19 cellular contexts compared by ENCODE assay signal in genomic region chr6:133100870-133101269, GRCh38.
DNase-seq lines count a peak whose midpoint lies in the region; ATAC-seq, FAIRE-seq and TF ChIP-seq lines count a peak whose summit lies in the region.
"Had no signal": no experiment of that assay in that cellular context is flagged by ENCODE, and none has a peak within 500 bp of the region (broad histone marks: within the 10 kb centered on the region; RNA-seq: fewer than 3 reads in every experiment).

No MANE protein-coding gene starts in this region.

- H2AFZ ChIP-seq in HepG2 (ENCODE audit: low read length) = no peak overlapping the region
- H2AFZ ChIP-seq in mesenchymal stem cell (ENCODE audit: low read depth, low read length) = no peak overlapping the region

- no peaks in the 10 kb centered on the region for H4K20me1 ChIP-seq in HepG2 (ENCODE audit: insufficient read depth, low read length)

- H3K9ac ChIP-seq in HepG2 (ENCODE audit: insufficient read depth, low read depth, low read length) = no peak overlapping the region
- H3K9ac ChIP-seq in mesenchymal stem cell (ENCODE audit: low read length) = no peak overlapping the region

- H3K4me2 ChIP-seq in HepG2 (ENCODE audit: low read depth, low read length) (no peak overlapping the region), mesenchymal stem cell (ENCODE audit: low read length, poor library complexity, severe bottlenecking) (no peak overlapping the region)

- TF ChIP-seq EP300 in HepG2 (IDR thresholded peaks at IDR 0.05; ENCODE audit: low read depth in 2 of 2, low read length in 2 of 2) = no peak
- TF ChIP-seq EP300 in HepG2 (CRISPR knock-in tag; IDR thresholded peaks at IDR 0.05; ENCODE audit: borderline replicate concordance) = no peak

- no peaks in the 10 kb centered on the region for H3K9me3 ChIP-seq in HepG2 (ENCODE audit: low read length)
- no peaks in the 10 kb centered on the region for H3K9me3 ChIP-seq in right lobe of liver
- no peaks in the 10 kb centered on the region for H3K9me3 ChIP-seq in RWPE2 (ENCODE audit: severe bottlenecking)
- H3K9me3 ChIP-seq in mesenchymal stem cell (ENCODE audit: control insufficient read depth, low read length) = no peaks in the 10 kb centered on the region
- no peaks in the 10 kb centered on the region for H3K9me3 ChIP-seq in lower lobe of right lung
- H3K9me3 ChIP-seq: HAP-1 had no signal

- H3K27me3 ChIP-seq in HepG2 (ENCODE audit: control insufficient read depth in 1 of 2, insufficient read depth in 2 of 2, low read length in 2 of 2) (no peaks in the 10 kb centered on the region), right lobe of liver (no peaks in the 10 kb centered on the region), RWPE2 (ENCODE audit: insufficient read depth, poor library complexity, severe bottlenecking) (no peaks in the 10 kb centered on the region), mesenchymal stem cell (ENCODE audit: control insufficient read depth in 1 of 2, insufficient read depth in 1 of 2, low read length in 2 of 2) (no peaks in the 10 kb centered on the region), lower lobe of right lung (ENCODE audit: low read depth) (no peaks in the 10 kb centered on the region)

- H3K23ac ChIP-seq in mesenchymal stem cell (ENCODE audit: low read length in 2 of 2) = no peak overlapping the region

- in situ Hi-C loops in HepG2 (cut with HindIII; ENCODE audit: extremely low pct_ligation_motif_present, low pct_unique_long_range_greater_than_20kb) = no loop called here

- 53% methylated on average over 3 of the region's 3 CpGs for WGBS in HepG2 (ENCODE audit: low lambda C conversion rate)
- 58% methylated on average over 3 of the region's 3 CpGs for WGBS in right lobe of liver (ENCODE audit: insufficient coverage, low coverage, low lambda C conversion rate, missing lambda C conversion rate)
- WGBS in mesenchymal stem cell = 100% methylated on average over 1 of the region's 3 CpGs

- no TSS peak for BruUV-seq in HepG2 (replicated peaks; lab: Mats Ljungman, UMichigan)

- intact Hi-C loops in HepG2 (cut with micrococcal nuclease; ENCODE audit: unreplicated experiment) (no loop called here), right lobe of liver (cut with DNase I) (no loop called here), lower lobe of right lung (cut with DNase I) (no loop called here)

- TF ChIP-seq POLR2A in HepG2 (IDR thresholded peaks at IDR 0.05; ENCODE audit: insufficient read depth in 1 of 2, low read depth in 2 of 2, low read length in 2 of 2) (no peak), right lobe of liver (IDR thresholded peaks at IDR 0.05) (no peak)

- H2BK5ac ChIP-seq in mesenchymal stem cell (ENCODE audit: low read depth, low read length, poor library complexity, severe bottlenecking) = peak overlapping the region; percentile 66

- H3K4me1 ChIP-seq in HepG2 (ENCODE audit: insufficient read depth, low read length) (peaks cover 9% of the 10 kb centered on the region), right lobe of liver (no peaks in the 10 kb centered on the region), RWPE2 (ENCODE audit: insufficient read depth, poor library complexity, severe bottlenecking) (peaks cover 37% of the 10 kb centered on the region), mesenchymal stem cell (ENCODE audit: control insufficient read depth, insufficient read depth, low read depth, low read length) (no peaks in the 10 kb centered on the region), lower lobe of right lung (no peaks in the 10 kb centered on the region)

- no peak overlapping the region for H3K4me3 ChIP-seq in HepG2 (replicated peaks in 1 of 3; ENCODE audit: insufficient read depth in 1 of 3, low read depth in 2 of 3, low read length in 3 of 3)
- no peak overlapping the region for H3K4me3 ChIP-seq in right lobe of liver
- H3K4me3 ChIP-seq in RWPE2 (ENCODE audit: severe bottlenecking) = no peak overlapping the region
- no peak overlapping the region for H3K4me3 ChIP-seq in mesenchymal stem cell (ENCODE audit: insufficient read depth in 1 of 2, low read depth in 1 of 2, low read length in 2 of 2)
- H3K4me3 ChIP-seq in lower lobe of right lung = no peak overlapping the region
- H3K4me3 ChIP-seq: HAP-1 had no signal

- ATAC-seq in HepG2 (no peak), right lobe of liver (no peak), RWPE2 (ENCODE audit: low read depth) (no peak), lower lobe of right lung (no peak)

- no peaks in the 10 kb centered on the region for H3K79me2 ChIP-seq in HepG2 (ENCODE audit: insufficient read depth, low read length)

- H2BK12ac ChIP-seq in mesenchymal stem cell (ENCODE audit: low read length in 2 of 2) = no peak overlapping the region

- CTCF ChIA-PET in HepG2 (lab: Yijun Ruan, JAX; ENCODE audit: low intra/inter-chr PET ratio, low total read pairs) = no interaction called here

- TF ChIP-seq RAD21 in HepG2 (CRISPR knock-in tag; IDR thresholded peaks at IDR 0.05) = no peak

- POLR2A ChIA-PET in HepG2 (lab: Yijun Ruan, JAX) = no interaction called here

- no peak overlapping the region for H2BK15ac ChIP-seq in mesenchymal stem cell (ENCODE audit: low read depth, poor library complexity, severe bottlenecking)

- no peak for DNase-seq in HepG2 (ENCODE audit: low spot score)
- DNase-seq in right lobe of liver = no peak
- no peak for DNase-seq in RWPE2 (ENCODE audit: low spot score)
- no peak for DNase-seq in mesenchymal stem cell
- DNase-seq in inferior parietal cortex (ENCODE audit: extremely low spot score) = no peak
- DNase-seq in activated naive CD4-positive, alpha-beta T cell (lab: John Stamatoyannopoulos, UW) = no peak
- DNase-seq in lower lobe of right lung = no peak
- no peak for DNase-seq in HUDEP-2 (lab: John Stamatoyannopoulos, UW; ENCODE audit: unreplicated experiment in 76 of 76)
- DNase-seq: CD4-positive, alpha-beta memory T cell; DMS153; DMS79 treated with DMSO at 0.1 percent for 48 hours; EL; GDM1 had no signal

- no peak overlapping the region for H3K27ac ChIP-seq in HepG2 (ENCODE audit: extremely low read length, insufficient read depth, low read length)
- no peak overlapping the region for H3K27ac ChIP-seq in right lobe of liver
- peak overlapping the region; percentile 90 for H3K27ac ChIP-seq in RWPE2 (ENCODE audit: poor library complexity, severe bottlenecking)
- H3K27ac ChIP-seq in mesenchymal stem cell (ENCODE audit: low read length, poor library complexity, severe bottlenecking) = no peak overlapping the region
- no peak overlapping the region for H3K27ac ChIP-seq in lower lobe of right lung
- H3K27ac ChIP-seq: C4-2B had no signal

- peak overlapping the region in 1 of 2 experiments; percentile 51 for H3K4ac ChIP-seq in mesenchymal stem cell (ENCODE audit: low read depth in 1 of 2, low read length in 2 of 2)

- H2AK5ac ChIP-seq in mesenchymal stem cell (ENCODE audit: low read length, severe bottlenecking) = no peak overlapping the region

- no peak overlapping the region for H4K8ac ChIP-seq in mesenchymal stem cell (ENCODE audit: low read length)

- no peak overlapping the region for H4K91ac ChIP-seq in mesenchymal stem cell (ENCODE audit: low read length)

- no peak overlapping the region for H3K14ac ChIP-seq in mesenchymal stem cell (ENCODE audit: low read length in 2 of 2)

- TF ChIP-seq CTCF in HepG2 (CRISPR knock-in tag; IDR thresholded peaks at IDR 0.05) (no peak), right lobe of liver (IDR thresholded peaks at IDR 0.05) (no peak), RWPE2 (IDR thresholded peaks at IDR 0.05; ENCODE audit: poor library complexity, severe bottlenecking) (no peak), lower lobe of right lung (IDR thresholded peaks at IDR 0.05) (no peak)

- FAIRE-seq in HepG2 (lab: Jason Lieb, UNC) = no peak
- FAIRE-seq: D721Med, GM19239, H1, HTR-8/SVneo had no signal

- H3K18ac ChIP-seq in mesenchymal stem cell (ENCODE audit: low read depth in 1 of 2, low read length in 2 of 2) = peak overlapping the region in 1 of 2 experiments; percentile 40

- H2BK120ac ChIP-seq in mesenchymal stem cell (ENCODE audit: low read depth, low read length) = peak overlapping the region; percentile 15

- no peaks in the 10 kb centered on the region for H3K36me3 ChIP-seq in HepG2 (replicated peaks in 1 of 2; ENCODE audit: control insufficient read depth in 1 of 2, insufficient read depth in 2 of 2, low read length in 2 of 2)
- no peaks in the 10 kb centered on the region for H3K36me3 ChIP-seq in right lobe of liver
- no peaks in the 10 kb centered on the region for H3K36me3 ChIP-seq in RWPE2 (ENCODE audit: low read depth)
- no peaks in the 10 kb centered on the region for H3K36me3 ChIP-seq in mesenchymal stem cell (ENCODE audit: control insufficient read depth in 1 of 2, insufficient read depth in 2 of 2, low read depth in 1 of 2, low read length in 2 of 2)
- H3K36me3 ChIP-seq in lower lobe of right lung = no peaks in the 10 kb centered on the region
- H3K36me3 ChIP-seq: HAP-1 had no signal

- no peaks in the 10 kb centered on the region for H3K79me1 ChIP-seq in mesenchymal stem cell (replicated peaks; ENCODE audit: low read length, poor library complexity, severe bottlenecking)

TF ChIP-seq in HepG2, 621 proteins besides CTCF, POLR2A, EP300 and RAD21:
- TF ChIP-seq CCDC6 (CRISPR knock-in tag; IDR thresholded peaks at IDR 0.05) (no peak), SSRP1 (CRISPR knock-in tag; IDR thresholded peaks at IDR 0.05) (no peak), MAFK (conservative IDR thresholded peaks at IDR 0.05 in 1 of 2, IDR thresholded peaks at IDR 0.05 in 1 of 2; ENCODE audit: low read length in 2 of 2) (peak; percentile 16 to 49; a peak in 2 of 4 replicates), ZNF546 (CRISPR knock-in tag; conservative IDR thresholded peaks at IDR 0.05) (no peak)
